In the genomic region with DNA sequence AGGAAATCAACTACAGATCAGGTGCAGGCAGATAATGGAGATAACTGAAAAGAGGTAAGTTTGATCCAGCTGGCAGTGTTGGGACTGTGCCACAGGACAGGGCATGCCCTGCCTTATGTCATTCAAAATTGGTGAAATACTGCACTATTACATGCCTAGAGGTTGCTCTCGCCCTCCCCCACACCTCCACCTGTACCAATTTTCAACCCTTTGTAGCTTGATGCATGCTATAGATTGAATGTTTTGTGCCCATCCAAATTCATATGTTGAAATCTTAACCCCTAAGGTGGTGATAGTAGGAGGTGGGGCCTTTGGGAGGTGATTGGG, we compare ENCODE assay signal across 17 cellular contexts.
DNase-seq lines count a peak whose midpoint lies in the region; ATAC-seq and TF ChIP-seq lines count a peak whose summit lies in the region.
"Had no signal": no experiment of that assay in that cellular context is flagged by ENCODE, and none has a peak within 500 bp of the region (broad histone marks: within the 10 kb centered on the region; RNA-seq: fewer than 3 reads in every experiment).

No MANE protein-coding gene starts in this region.

- peak overlapping the region in 3 of 11 experiments; percentile 4 to 49 (median 17); a peak in 3 of 22 replicates for H3K9ac ChIP-seq in BLaER1 treated with 17β-estradiol and CSF1 and Interleukin-3, amounts not matched to agents 10 nM and 100 nM
- H3K9ac ChIP-seq in MM.1S (ENCODE audit: low read length), result no peak overlapping the region

- H3K9me3 Mint-ChIP-seq in brain, result no peaks in the 10 kb centered on the region
- no peaks in the 10 kb centered on the region for H3K9me3 Mint-ChIP-seq in stimulated activated effector memory CD8-positive, alpha-beta T cell treated with anti-CD3 and anti-CD28 coated beads, Interleukin-12 subunit alpha, Interleukin-12 subunit beta, amount 100 ng/mL, for 72 hours
- H3K9me3 Mint-ChIP-seq: H9, HFFc6, T-cell had no signal

- H3K36me3 Mint-ChIP-seq in brain, result peaks cover 48% of the 10 kb centered on the region
- peaks cover 31% of the 10 kb centered on the region for H3K36me3 Mint-ChIP-seq in stimulated activated effector memory CD8-positive, alpha-beta T cell treated with anti-CD3 and anti-CD28 coated beads, Interleukin-12 subunit alpha, Interleukin-12 subunit beta, amount 100 ng/mL, for 72 hours

- no peak overlapping the region for H2AFZ ChIP-seq in MM.1S (ENCODE audit: low read length)

- H3K4me3 ChIP-seq in BLaER1 treated with 17β-estradiol and CSF1 and Interleukin-3, amounts not matched to agents 10 nM and 100 nM, result no peak overlapping the region
- no peak overlapping the region for H3K4me3 ChIP-seq in MM.1S (ENCODE audit: low read length)
- H3K4me3 ChIP-seq: A549, SJCRH30 had no signal

- no peaks in the 10 kb centered on the region for H3K79me2 ChIP-seq in MM.1S (ENCODE audit: low read length)

- H3K27me3 ChIP-seq in BLaER1 treated with 17β-estradiol and CSF1 and Interleukin-3, amounts not matched to agents 10 nM and 100 nM, result no peaks in the 10 kb centered on the region
- H3K27me3 ChIP-seq in MM.1S (replicated peaks; ENCODE audit: insufficient read depth, low read length), result no peaks in the 10 kb centered on the region
- H3K27me3 ChIP-seq: SJCRH30 had no signal

- H3K4me1 Mint-ChIP-seq in brain, result peaks cover 72% of the 10 kb centered on the region
- peaks cover 18% of the 10 kb centered on the region for H3K4me1 Mint-ChIP-seq in stimulated activated effector memory CD8-positive, alpha-beta T cell treated with anti-CD3 and anti-CD28 coated beads, Interleukin-12 subunit alpha, Interleukin-12 subunit beta, amount 100 ng/mL, for 72 hours

- peak overlapping the region in 8 of 11 experiments; percentile 48 to 81 (median 58); a peak in 16 of 22 replicates for H3K27ac ChIP-seq in BLaER1 treated with 17β-estradiol and CSF1 and Interleukin-3, amounts not matched to agents 10 nM and 100 nM
- H3K27ac ChIP-seq in MM.1S (ENCODE audit: low read length), result no peak overlapping the region
- H3K27ac ChIP-seq: A549, SJCRH30 had no signal

- no peaks in the 10 kb centered on the region for H3K36me3 ChIP-seq in BLaER1 treated with 17β-estradiol and CSF1 and Interleukin-3, amounts not matched to agents 10 nM and 100 nM
- no peaks in the 10 kb centered on the region for H3K36me3 ChIP-seq in MM.1S (replicated peaks; ENCODE audit: insufficient read depth, low read length)
- H3K36me3 ChIP-seq: SJCRH30 had no signal

- no peaks in the 10 kb centered on the region for H3K9me2 ChIP-seq in MM.1S (replicated peaks; ENCODE audit: insufficient read depth, low read length)

- peak overlapping the region in 4 of 5 experiments; percentile 34 to 92 (median 90) for H3K27ac Mint-ChIP-seq in brain
- no peak overlapping the region for H3K27ac Mint-ChIP-seq in stimulated activated effector memory CD8-positive, alpha-beta T cell treated with anti-CD3 and anti-CD28 coated beads, Interleukin-12 subunit alpha, Interleukin-12 subunit beta, amount 100 ng/mL, for 72 hours
- H3K27ac Mint-ChIP-seq: B cell; CD4-positive, CD25-positive, alpha-beta regulatory T cell; HFFc6; T-cell had no signal

- no peak for TF ChIP-seq CTCF in brain (conservative IDR thresholded peaks at IDR 0.05)
- no peak for TF ChIP-seq CTCF in MM.1S (IDR thresholded peaks at IDR 0.05; ENCODE audit: low read length)

- peak; percentile 17 for ATAC-seq in GM18505 (IDR thresholded peaks at IDR 0.05; ENCODE audit: unreplicated experiment)
- peak; percentile 19 for ATAC-seq in stimulated activated effector memory CD8-positive, alpha-beta T cell treated with anti-CD3 and anti-CD28 coated beads, Interleukin-12 subunit alpha, Interleukin-12 subunit beta, amount 100 ng/mL, for 72 hours
- ATAC-seq: A549, T-cell had no signal

- no peak for TF ChIP-seq POLR2A in GM18505 (IDR thresholded peaks at IDR 0.05; ENCODE audit: borderline replicate concordance, extremely low read depth, insufficient read depth, insufficient read length)

- no peak for DNase-seq in stimulated activated effector memory CD8-positive, alpha-beta T cell treated with anti-CD3 and anti-CD28 coated beads, Interleukin-12 subunit alpha, Interleukin-12 subunit beta, amount 100 ng/mL, for 72 hours (ENCODE audit: low spot score in 2 of 2)
- DNase-seq in NCI-H774 (lab: John Stamatoyannopoulos, UW), result no peak
- DNase-seq in MM.1S, result no peak
- no peak for DNase-seq in medulla oblongata (ENCODE audit: extremely low spot score)
- DNase-seq: CD4-positive, CD25-positive, alpha-beta regulatory T cell; H9; HFFc6; NCI-H1694; NCI-H2081 treated with DMSO at 0.1 percent for 48 hours; NCI-H82; SJCRH30; T-cell had no signal

- no peaks in the 10 kb centered on the region for H4K20me1 ChIP-seq in BLaER1 treated with 17β-estradiol and CSF1 and Interleukin-3, amounts not matched to agents 10 nM and 100 nM
- H4K20me1 ChIP-seq in MM.1S (ENCODE audit: insufficient read depth, low read length), result no peaks in the 10 kb centered on the region

- no peak overlapping the region for H3K4me3 Mint-ChIP-seq in brain
- no peak overlapping the region for H3K4me3 Mint-ChIP-seq in stimulated activated effector memory CD8-positive, alpha-beta T cell treated with anti-CD3 and anti-CD28 coated beads, Interleukin-12 subunit alpha, Interleukin-12 subunit beta, amount 100 ng/mL, for 72 hours
- H3K4me3 Mint-ChIP-seq: B cell; CD4-positive, CD25-positive, alpha-beta regulatory T cell; H9; HFFc6; T-cell had no signal

- no peaks in the 10 kb centered on the region for H3F3A ChIP-seq in MM.1S (ENCODE audit: insufficient read depth, low read length)

- peak overlapping the region; percentile 22 to 81 (median 71) for H3K4me2 ChIP-seq in BLaER1 treated with 17β-estradiol and CSF1 and Interleukin-3, amounts not matched to agents 10 nM and 100 nM
- no peak overlapping the region for H3K4me2 ChIP-seq in MM.1S (ENCODE audit: low read depth, low read length)
- H3K4me2 ChIP-seq: A549 had no signal

- peaks cover 4% of the 10 kb centered on the region for H3K27me3 Mint-ChIP-seq in brain
- H3K27me3 Mint-ChIP-seq: B cell; CD4-positive, CD25-positive, alpha-beta regulatory T cell; T-cell had no signal

- H3K9me3 ChIP-seq in BLaER1 treated with 17β-estradiol and CSF1 and Interleukin-3, amounts not matched to agents 10 nM and 100 nM (replicated peaks in 1 of 11), result no peaks in the 10 kb centered on the region
- no peaks in the 10 kb centered on the region for H3K9me3 ChIP-seq in MM.1S (replicated peaks; ENCODE audit: insufficient read depth, low read length)
- H3K9me3 ChIP-seq: A549, SJCRH30 had no signal

- peaks cover 16 to 26% (median 24%) of the 10 kb centered on the region in 10 experiments for H3K4me1 ChIP-seq in BLaER1 treated with 17β-estradiol and CSF1 and Interleukin-3, amounts not matched to agents 10 nM and 100 nM
- H3K4me1 ChIP-seq in MM.1S (ENCODE audit: low read length), result no peaks in the 10 kb centered on the region
- H3K4me1 ChIP-seq: A549, SJCRH30 had no signal
